Comparison of ENCODE assay signal across 20 cellular contexts in genomic region chr11:95517453-95517852, GRCh38.
"Had no signal": no experiment of that assay in that cellular context is flagged by ENCODE, and none has a peak within 500 bp of the region (broad histone marks: within the 10 kb centered on the region; RNA-seq: fewer than 3 reads in every experiment).

No MANE protein-coding gene starts in this region.

- H3K27me3 ChIP-seq: brain microvascular endothelial cell, foreskin keratinocyte, upper lobe of right lung had no signal

- ATAC-seq: activated CD8-positive, alpha-beta T cell treated with anti-CD3 and anti-CD28 coated beads for 36 hours; left lobe of liver; naive thymus-derived CD8-positive, alpha-beta T cell; stimulated activated naive CD8-positive, alpha-beta T cell treated with anti-CD3 and anti-CD28 coated beads, Interleukin-15, Interleukin-2, amounts not matched to agents 100 U/mL and 50 U/mL, for 24 hours; upper lobe of right lung had no signal

- FAIRE-seq: TTC549 had no signal

- H3K27ac ChIP-seq: brain microvascular endothelial cell, foreskin keratinocyte, prostate gland, upper lobe of right lung, WERI-Rb-1 had no signal

- H3K9me3 ChIP-seq: prostate gland, upper lobe of right lung had no signal

- H3K4me3 ChIP-seq: lung, prostate gland, upper lobe of right lung had no signal

- DNase-seq: activated CD4-positive, alpha-beta T cell treated with anti-CD3 and anti-CD28 coated beads, Interleukin-2, amount 10 ng/mL, durations not matched to agents 7 days and 5 days; activated CD4-positive, CD25-positive, alpha-beta regulatory T cell treated with anti-CD3 and anti-CD28 coated beads, Interleukin-2, amount 50 U/mL, for 72 hours; activated CD8-positive, alpha-beta T cell treated with anti-CD3 and anti-CD28 coated beads for 36 hours; activated gamma-delta T cell treated with Interleukin-2 at 50 U/mL for 16 hours; activated T-cell treated with anti-CD3 and anti-CD28 coated beads, Interleukin-2, amount 50 U/mL, for 1 hour; aorta; brain microvascular endothelial cell; caudate nucleus; effector CD8-positive, alpha-beta T cell; naive thymus-derived CD8-positive, alpha-beta T cell; stimulated activated CD4-positive, alpha-beta T cell treated with anti-CD3 and anti-CD28 coated beads, Interleukin-4, amount 100 ng/mL, for 24 hours; stimulated activated naive CD8-positive, alpha-beta T cell treated with anti-CD3 and anti-CD28 coated beads, Interleukin-15, Interleukin-2, amounts not matched to agents 100 U/mL and 50 U/mL, for 24 hours; T-helper 1 cell; upper lobe of right lung; WERI-Rb-1 had no signal

- H3K36me3 ChIP-seq: brain microvascular endothelial cell, prostate gland, upper lobe of right lung, WERI-Rb-1 had no signal

- H3K4me1 ChIP-seq: prostate gland had no signal
